Comparison of ENCODE assay signal across 29 cellular contexts in genomic region chr9:129095170-129095667, GRCh38.
"Had no signal": no experiment of that assay in that cellular context is flagged by ENCODE, and none has a peak within 500 bp of the region (broad histone marks: within the 10 kb centered on the region; RNA-seq: fewer than 3 reads in every experiment).

No MANE protein-coding gene starts in this region.

- H3K4me3 Mint-ChIP-seq: activated naive CD8-positive, alpha-beta T cell treated with anti-CD3 and anti-CD28 coated beads, Interleukin-2, amount 50 U/mL, for 24 hours; mesothelial cell of epicardium; naive B cell; T-helper 17 cell had no signal

- ATAC-seq: activated CD4-positive, CD25-positive, alpha-beta regulatory T cell treated with anti-CD3 and anti-CD28 coated beads, Interleukin-2, amount 50 U/mL, for 24 hours; activated naive CD8-positive, alpha-beta T cell treated with anti-CD3 and anti-CD28 coated beads, Interleukin-2, amount 50 U/mL, for 24 hours; left lung; T-helper 17 cell; upper lobe of right lung had no signal

- H3K9me3 Mint-ChIP-seq: activated naive CD8-positive, alpha-beta T cell treated with anti-CD3 and anti-CD28 coated beads, Interleukin-2, amount 50 U/mL, for 24 hours; mesothelial cell of epicardium; naive B cell had no signal

- H3K27me3 Mint-ChIP-seq: activated naive CD8-positive, alpha-beta T cell treated with anti-CD3 and anti-CD28 coated beads, Interleukin-2, amount 50 U/mL, for 24 hours; naive B cell; T-helper 17 cell had no signal

- H3K27ac ChIP-seq: colonic mucosa, left lung, right lobe of liver, SK-N-MC, skin epidermis, suprapubic skin, tibial artery, upper lobe of right lung, WERI-Rb-1 had no signal

- H3K27me3 ChIP-seq: colonic mucosa, left lung, right lobe of liver, suprapubic skin, tibial artery, upper lobe of right lung had no signal

- H3K36me3 ChIP-seq: colonic mucosa had no signal

- FAIRE-seq: endometrium, frontal cortex had no signal

- H3K4me1 Mint-ChIP-seq: activated naive CD8-positive, alpha-beta T cell treated with anti-CD3 and anti-CD28 coated beads, Interleukin-2, amount 50 U/mL, for 24 hours; mesothelial cell of epicardium; naive B cell had no signal

- DNase-seq: activated CD4-positive, alpha-beta T cell treated with anti-CD3 and anti-CD28 coated beads for 48 hours; activated CD4-positive, alpha-beta T cell treated with anti-CD3 and anti-CD28 coated beads, Interleukin-2, amount 50 U/mL, for 48 hours; activated CD8-positive, alpha-beta memory T cell treated with anti-CD3 and anti-CD28 coated beads for 24 hours; activated gamma-delta T cell; activated naive CD4-positive, alpha-beta T cell treated with anti-CD3 and anti-CD28 coated beads, Interleukin-2, amount 50 U/mL, for 16 hours; activated naive CD8-positive, alpha-beta T cell treated with anti-CD3 and anti-CD28 coated beads, Interleukin-2, amount 50 U/mL, for 24 hours; activated T-cell treated with anti-CD3 and anti-CD28 coated beads, Interleukin-2, amount 50 U/mL, for 1 hour; cerebellar nuclear complex; colonic mucosa; effector CD8-positive, alpha-beta T cell; left lung; mammary epithelial cell; naive B cell; occipital lobe; stimulated activated CD4-positive, alpha-beta T cell treated with anti-CD3 and anti-CD28 coated beads, Interleukin-2, amount 100 ng/mL, for 24 hours; stimulated activated naive CD4-positive, alpha-beta T cell; T-helper 17 cell; T1000; tibial artery; upper lobe of right lung; WERI-Rb-1 had no signal

- H3K4me1 ChIP-seq: colonic mucosa, left lung, suprapubic skin, tibial artery, upper lobe of right lung had no signal

- H3K9me3 ChIP-seq: colonic mucosa, left lung, right lobe of liver, suprapubic skin, tibial artery, upper lobe of right lung had no signal

- H3K4me3 ChIP-seq: colonic mucosa, left lung, right lobe of liver, SK-N-MC, skin epidermis, suprapubic skin, tibial artery, upper lobe of right lung had no signal
